1 cellular context compared by ENCODE assay signal in the genomic region with DNA sequence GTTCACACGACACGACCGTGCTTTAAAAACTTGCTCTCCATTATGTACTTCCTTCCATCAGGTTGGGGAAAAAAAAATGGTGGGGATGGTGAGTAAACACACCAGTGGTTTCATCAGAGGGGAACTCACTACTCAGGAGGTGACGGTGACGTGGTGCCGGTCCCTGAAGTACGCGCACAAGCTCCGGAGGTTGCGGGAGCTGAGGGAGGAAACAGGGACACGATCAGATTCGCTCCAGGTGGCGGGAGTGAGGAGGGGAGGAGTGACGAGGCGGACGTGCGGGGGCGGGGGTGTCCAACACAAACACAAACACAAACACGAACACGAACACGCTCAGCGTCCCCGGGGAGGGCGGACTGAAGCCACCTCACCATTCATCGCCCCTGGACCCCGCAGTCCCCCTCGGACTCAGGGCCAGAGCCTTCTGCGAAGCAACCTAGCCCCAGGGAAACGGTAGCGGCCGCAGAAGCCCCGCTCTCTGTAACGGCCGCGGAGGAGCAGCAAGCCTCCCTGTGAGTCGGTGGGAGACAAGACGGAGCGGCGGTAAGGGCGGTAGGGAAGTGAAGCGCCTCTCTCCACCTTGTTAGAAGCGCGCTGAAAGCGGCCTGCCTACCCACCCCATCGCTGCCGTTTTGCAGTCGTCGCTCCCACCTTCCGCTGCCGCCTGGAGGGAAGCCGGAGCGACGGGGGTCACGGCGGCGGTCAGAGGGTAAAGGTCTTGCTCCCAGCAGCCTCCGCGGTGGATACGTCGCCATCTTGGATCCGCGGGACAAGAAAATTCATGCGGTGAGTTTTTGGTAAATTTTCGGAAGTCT.
TF ChIP-seq lines count a peak whose summit lies in the region.

A gene with protein sequence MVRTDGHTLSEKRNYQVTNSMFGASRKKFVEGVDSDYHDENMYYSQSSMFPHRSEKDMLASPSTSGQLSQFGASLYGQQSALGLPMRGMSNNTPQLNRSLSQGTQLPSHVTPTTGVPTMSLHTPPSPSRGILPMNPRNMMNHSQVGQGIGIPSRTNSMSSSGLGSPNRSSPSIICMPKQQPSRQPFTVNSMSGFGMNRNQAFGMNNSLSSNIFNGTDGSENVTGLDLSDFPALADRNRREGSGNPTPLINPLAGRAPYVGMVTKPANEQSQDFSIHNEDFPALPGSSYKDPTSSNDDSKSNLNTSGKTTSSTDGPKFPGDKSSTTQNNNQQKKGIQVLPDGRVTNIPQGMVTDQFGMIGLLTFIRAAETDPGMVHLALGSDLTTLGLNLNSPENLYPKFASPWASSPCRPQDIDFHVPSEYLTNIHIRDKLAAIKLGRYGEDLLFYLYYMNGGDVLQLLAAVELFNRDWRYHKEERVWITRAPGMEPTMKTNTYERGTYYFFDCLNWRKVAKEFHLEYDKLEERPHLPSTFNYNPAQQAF (plus strand): TSS at position 739 of the 815 bp plus-strand sequence. CDS start 34,794 bp downstream, outside the sequence.

TF ChIP-seq in HepG2, 621 proteins besides CTCF, POLR2A, EP300 and RAD21 (continued from another document and continues in another):
- TF ChIP-seq, protein P1, sequence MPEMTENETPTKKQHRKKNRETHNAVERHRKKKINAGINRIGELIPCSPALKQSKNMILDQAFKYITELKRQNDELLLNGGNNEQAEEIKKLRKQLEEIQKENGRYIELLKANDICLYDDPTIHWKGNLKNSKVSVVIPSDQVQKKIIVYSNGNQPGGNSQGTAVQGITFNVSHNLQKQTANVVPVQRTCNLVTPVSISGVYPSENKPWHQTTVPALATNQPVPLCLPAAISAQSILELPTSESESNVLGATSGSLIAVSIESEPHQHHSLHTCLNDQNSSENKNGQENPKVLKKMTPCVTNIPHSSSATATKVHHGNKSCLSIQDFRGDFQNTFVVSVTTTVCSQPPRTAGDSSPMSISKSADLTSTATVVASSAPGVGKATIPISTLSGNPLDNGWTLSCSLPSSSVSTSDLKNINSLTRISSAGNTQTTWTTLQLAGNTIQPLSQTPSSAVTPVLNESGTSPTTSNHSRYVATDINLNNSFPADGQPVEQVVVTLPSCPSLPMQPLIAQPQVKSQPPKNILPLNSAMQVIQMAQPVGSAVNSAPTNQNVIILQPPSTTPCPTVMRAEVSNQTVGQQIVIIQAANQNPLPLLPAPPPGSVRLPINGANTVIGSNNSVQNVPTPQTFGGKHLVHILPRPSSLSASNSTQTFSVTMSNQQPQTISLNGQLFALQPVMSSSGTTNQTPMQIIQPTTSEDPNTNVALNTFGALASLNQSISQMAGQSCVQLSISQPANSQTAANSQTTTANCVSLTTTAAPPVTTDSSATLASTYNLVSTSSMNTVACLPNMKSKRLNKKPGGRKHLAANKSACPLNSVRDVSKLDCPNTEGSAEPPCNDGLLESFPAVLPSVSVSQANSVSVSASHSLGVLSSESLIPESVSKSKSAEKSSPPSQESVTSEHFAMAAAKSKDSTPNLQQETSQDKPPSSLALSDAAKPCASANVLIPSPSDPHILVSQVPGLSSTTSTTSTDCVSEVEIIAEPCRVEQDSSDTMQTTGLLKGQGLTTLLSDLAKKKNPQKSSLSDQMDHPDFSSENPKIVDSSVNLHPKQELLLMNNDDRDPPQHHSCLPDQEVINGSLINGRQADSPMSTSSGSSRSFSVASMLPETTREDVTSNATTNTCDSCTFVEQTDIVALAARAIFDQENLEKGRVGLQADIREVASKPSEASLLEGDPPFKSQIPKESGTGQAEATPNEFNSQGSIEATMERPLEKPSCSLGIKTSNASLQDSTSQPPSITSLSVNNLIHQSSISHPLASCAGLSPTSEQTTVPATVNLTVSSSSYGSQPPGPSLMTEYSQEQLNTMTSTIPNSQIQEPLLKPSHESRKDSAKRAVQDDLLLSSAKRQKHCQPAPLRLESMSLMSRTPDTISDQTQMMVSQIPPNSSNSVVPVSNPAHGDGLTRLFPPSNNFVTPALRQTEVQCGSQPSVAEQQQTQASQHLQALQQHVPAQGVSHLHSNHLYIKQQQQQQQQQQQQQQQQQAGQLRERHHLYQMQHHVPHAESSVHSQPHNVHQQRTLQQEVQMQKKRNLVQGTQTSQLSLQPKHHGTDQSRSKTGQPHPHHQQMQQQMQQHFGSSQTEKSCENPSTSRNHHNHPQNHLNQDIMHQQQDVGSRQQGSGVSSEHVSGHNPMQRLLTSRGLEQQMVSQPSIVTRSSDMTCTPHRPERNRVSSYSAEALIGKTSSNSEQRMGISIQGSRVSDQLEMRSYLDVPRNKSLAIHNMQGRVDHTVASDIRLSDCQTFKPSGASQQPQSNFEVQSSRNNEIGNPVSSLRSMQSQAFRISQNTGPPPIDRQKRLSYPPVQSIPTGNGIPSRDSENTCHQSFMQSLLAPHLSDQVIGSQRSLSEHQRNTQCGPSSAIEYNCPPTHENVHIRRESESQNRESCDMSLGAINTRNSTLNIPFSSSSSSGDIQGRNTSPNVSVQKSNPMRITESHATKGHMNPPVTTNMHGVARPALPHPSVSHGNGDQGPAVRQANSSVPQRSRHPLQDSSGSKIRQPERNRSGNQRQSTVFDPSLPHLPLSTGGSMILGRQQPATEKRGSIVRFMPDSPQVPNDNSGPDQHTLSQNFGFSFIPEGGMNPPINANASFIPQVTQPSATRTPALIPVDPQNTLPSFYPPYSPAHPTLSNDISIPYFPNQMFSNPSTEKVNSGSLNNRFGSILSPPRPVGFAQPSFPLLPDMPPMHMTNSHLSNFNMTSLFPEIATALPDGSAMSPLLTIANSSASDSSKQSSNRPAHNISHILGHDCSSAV (CRISPR knock-in tag; IDR thresholded peaks at IDR 0.05; ENCODE audit: borderline replicate concordance), result no peak
- TF ChIP-seq, protein P2, sequence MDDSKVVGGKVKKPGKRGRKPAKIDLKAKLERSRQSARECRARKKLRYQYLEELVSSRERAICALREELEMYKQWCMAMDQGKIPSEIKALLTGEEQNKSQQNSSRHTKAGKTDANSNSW (CRISPR knock-in tag; IDR thresholded peaks at IDR 0.05; ENCODE audit: borderline replicate concordance), result no peak; the same call in 1 of the 2 replicates
- TF ChIP-seq CBX5 (CRISPR knock-in tag; IDR thresholded peaks at IDR 0.05; ENCODE audit: borderline replicate concordance) (0 out of 2 replicates have a peak, but pooled peaks have one; percentile 14), HOXD1 (CRISPR knock-in tag; IDR thresholded peaks at IDR 0.05) (no peak; the same call in 1 of the 2 replicates), RXRB (CRISPR knock-in tag; IDR thresholded peaks at IDR 0.05; ENCODE audit: borderline replicate concordance) (peak; percentile 65), JUNB (CRISPR knock-in tag; IDR thresholded peaks at IDR 0.05; ENCODE audit: borderline replicate concordance) (0 out of 2 replicates have a peak, but pooled peaks have one; percentile 21), SRF (IDR thresholded peaks at IDR 0.05; ENCODE audit: low read depth, low read length) (no peak), DNMT1 (CRISPR knock-in tag; IDR thresholded peaks at IDR 0.05) (no peak), ZNF570 (CRISPR knock-in tag; IDR thresholded peaks at IDR 0.05; ENCODE audit: borderline replicate concordance) (no peak), ZNF589 (CRISPR knock-in tag; conservative IDR thresholded peaks at IDR 0.05) (peak; percentile 48; the same call in 1 of the 2 replicates), CEBPG (CRISPR knock-in tag; IDR thresholded peaks at IDR 0.05) (peak; percentile 68)
- TF ChIP-seq, protein P3, sequence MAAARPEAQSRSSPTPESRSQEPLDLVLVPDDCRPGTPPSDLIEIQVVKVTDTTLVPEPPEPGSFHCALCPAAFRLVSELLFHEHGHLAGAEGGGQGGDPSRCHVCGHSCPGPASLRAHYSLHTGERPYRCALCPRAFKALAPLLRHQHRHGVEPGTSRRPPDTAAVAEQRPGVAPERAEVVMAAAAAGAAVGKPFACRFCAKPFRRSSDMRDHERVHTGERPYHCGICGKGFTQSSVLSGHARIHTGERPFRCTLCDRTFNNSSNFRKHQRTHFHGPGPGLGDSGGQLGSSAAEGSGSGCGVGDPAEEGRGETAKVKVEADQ (CRISPR knock-in tag; IDR thresholded peaks at IDR 0.05; ENCODE audit: borderline replicate concordance), result no peak
- TF ChIP-seq, protein P4, sequence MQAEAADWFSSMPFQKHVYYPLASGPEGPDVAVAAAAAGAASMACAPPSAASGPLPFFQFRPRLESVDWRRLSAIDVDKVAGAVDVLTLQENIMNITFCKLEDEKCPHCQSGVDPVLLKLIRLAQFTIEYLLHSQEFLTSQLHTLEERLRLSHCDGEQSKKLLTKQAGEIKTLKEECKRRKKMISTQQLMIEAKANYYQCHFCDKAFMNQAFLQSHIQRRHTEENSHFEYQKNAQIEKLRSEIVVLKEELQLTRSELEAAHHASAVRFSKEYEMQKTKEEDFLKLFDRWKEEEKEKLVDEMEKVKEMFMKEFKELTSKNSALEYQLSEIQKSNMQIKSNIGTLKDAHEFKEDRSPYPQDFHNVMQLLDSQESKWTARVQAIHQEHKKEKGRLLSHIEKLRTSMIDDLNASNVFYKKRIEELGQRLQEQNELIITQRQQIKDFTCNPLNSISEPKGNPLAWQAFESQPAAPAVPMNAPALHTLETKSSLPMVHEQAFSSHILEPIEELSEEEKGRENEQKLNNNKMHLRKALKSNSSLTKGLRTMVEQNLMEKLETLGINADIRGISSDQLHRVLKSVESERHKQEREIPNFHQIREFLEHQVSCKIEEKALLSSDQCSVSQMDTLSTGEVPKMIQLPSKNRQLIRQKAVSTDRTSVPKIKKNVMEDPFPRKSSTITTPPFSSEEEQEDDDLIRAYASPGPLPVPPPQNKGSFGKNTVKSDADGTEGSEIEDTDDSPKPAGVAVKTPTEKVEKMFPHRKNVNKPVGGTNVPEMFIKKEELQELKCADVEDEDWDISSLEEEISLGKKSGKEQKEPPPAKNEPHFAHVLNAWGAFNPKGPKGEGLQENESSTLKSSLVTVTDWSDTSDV (CRISPR knock-in tag; IDR thresholded peaks at IDR 0.05), result peak; percentile 82; the same call in 1 of the 2 replicates
- TF ChIP-seq, protein P5, sequence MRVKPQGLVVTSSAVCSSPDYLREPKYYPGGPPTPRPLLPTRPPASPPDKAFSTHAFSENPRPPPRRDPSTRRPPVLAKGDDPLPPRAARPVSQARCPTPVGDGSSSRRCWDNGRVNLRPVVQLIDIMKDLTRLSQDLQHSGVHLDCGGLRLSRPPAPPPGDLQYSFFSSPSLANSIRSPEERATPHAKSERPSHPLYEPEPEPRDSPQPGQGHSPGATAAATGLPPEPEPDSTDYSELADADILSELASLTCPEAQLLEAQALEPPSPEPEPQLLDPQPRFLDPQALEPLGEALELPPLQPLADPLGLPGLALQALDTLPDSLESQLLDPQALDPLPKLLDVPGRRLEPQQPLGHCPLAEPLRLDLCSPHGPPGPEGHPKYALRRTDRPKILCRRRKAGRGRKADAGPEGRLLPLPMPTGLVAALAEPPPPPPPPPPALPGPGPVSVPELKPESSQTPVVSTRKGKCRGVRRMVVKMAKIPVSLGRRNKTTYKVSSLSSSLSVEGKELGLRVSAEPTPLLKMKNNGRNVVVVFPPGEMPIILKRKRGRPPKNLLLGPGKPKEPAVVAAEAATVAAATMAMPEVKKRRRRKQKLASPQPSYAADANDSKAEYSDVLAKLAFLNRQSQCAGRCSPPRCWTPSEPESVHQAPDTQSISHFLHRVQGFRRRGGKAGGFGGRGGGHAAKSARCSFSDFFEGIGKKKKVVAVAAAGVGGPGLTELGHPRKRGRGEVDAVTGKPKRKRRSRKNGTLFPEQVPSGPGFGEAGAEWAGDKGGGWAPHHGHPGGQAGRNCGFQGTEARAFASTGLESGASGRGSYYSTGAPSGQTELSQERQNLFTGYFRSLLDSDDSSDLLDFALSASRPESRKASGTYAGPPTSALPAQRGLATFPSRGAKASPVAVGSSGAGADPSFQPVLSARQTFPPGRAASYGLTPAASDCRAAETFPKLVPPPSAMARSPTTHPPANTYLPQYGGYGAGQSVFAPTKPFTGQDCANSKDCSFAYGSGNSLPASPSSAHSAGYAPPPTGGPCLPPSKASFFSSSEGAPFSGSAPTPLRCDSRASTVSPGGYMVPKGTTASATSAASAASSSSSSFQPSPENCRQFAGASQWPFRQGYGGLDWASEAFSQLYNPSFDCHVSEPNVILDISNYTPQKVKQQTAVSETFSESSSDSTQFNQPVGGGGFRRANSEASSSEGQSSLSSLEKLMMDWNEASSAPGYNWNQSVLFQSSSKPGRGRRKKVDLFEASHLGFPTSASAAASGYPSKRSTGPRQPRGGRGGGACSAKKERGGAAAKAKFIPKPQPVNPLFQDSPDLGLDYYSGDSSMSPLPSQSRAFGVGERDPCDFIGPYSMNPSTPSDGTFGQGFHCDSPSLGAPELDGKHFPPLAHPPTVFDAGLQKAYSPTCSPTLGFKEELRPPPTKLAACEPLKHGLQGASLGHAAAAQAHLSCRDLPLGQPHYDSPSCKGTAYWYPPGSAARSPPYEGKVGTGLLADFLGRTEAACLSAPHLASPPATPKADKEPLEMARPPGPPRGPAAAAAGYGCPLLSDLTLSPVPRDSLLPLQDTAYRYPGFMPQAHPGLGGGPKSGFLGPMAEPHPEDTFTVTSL (CRISPR knock-in tag; IDR thresholded peaks at IDR 0.05; ENCODE audit: borderline replicate concordance), result no peak; the same call in 1 of the 2 replicates
- TF ChIP-seq, protein P6, sequence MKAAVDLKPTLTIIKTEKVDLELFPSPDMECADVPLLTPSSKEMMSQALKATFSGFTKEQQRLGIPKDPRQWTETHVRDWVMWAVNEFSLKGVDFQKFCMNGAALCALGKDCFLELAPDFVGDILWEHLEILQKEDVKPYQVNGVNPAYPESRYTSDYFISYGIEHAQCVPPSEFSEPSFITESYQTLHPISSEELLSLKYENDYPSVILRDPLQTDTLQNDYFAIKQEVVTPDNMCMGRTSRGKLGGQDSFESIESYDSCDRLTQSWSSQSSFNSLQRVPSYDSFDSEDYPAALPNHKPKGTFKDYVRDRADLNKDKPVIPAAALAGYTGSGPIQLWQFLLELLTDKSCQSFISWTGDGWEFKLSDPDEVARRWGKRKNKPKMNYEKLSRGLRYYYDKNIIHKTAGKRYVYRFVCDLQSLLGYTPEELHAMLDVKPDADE (CRISPR knock-in tag; IDR thresholded peaks at IDR 0.05), result no peak
- TF ChIP-seq, protein P7, sequence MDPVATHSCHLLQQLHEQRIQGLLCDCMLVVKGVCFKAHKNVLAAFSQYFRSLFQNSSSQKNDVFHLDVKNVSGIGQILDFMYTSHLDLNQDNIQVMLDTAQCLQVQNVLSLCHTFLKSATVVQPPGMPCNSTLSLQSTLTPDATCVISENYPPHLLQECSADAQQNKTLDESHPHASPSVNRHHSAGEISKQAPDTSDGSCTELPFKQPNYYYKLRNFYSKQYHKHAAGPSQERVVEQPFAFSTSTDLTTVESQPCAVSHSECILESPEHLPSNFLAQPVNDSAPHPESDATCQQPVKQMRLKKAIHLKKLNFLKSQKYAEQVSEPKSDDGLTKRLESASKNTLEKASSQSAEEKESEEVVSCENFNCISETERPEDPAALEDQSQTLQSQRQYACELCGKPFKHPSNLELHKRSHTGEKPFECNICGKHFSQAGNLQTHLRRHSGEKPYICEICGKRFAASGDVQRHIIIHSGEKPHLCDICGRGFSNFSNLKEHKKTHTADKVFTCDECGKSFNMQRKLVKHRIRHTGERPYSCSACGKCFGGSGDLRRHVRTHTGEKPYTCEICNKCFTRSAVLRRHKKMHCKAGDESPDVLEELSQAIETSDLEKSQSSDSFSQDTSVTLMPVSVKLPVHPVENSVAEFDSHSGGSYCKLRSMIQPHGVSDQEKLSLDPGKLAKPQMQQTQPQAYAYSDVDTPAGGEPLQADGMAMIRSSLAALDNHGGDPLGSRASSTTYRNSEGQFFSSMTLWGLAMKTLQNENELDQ (CRISPR knock-in tag; IDR thresholded peaks at IDR 0.05; ENCODE audit: borderline replicate concordance), result no peak
- TF ChIP-seq, protein P8, sequence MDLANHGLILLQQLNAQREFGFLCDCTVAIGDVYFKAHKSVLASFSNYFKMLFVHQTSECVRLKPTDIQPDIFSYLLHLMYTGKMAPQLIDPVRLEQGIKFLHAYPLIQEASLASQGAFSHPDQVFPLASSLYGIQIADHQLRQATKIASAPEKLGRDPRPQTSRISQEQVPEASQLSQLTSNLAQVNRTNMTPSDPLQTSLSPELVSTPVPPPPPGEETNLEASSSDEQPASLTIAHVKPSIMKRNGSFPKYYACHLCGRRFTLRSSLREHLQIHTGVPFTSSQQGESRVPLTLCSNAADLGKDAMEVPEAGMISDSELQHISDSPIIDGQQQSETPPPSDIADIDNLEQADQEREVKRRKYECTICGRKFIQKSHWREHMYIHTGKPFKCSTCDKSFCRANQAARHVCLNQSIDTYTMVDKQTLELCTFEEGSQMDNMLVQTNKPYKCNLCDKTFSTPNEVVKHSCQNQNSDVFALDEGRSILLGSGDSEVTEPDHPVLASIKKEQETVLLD (CRISPR knock-in tag; IDR thresholded peaks at IDR 0.05; ENCODE audit: low read depth), result peak; percentile 90
